In genomic region chr18:50716902-50717301, GRCh38 we compare ENCODE assay signal across 16 cellular contexts.
"Had no signal": no experiment of that assay in that cellular context is flagged by ENCODE, and none has a peak within 500 bp of the region (broad histone marks: within the 10 kb centered on the region; RNA-seq: fewer than 3 reads in every experiment).

No MANE protein-coding gene starts in this region.

- H3K27ac ChIP-seq: gastrocnemius medialis, lower lobe of right lung had no signal

- H3K27me3 ChIP-seq: gastrocnemius medialis had no signal

- H3K36me3 Mint-ChIP-seq: activated CD8-positive, alpha-beta memory T cell treated with anti-CD3 and anti-CD28 coated beads, Interleukin-2, amount 10 ng/mL, durations not matched to agents 7 days and 5 days; activated naive CD8-positive, alpha-beta T cell treated with anti-CD3 and anti-CD28 coated beads for 36 hours had no signal

- H3K4me1 ChIP-seq: gastrocnemius medialis, lower lobe of right lung had no signal

- DNase-seq: activated CD4-positive, alpha-beta T cell treated with anti-CD3 and anti-CD28 coated beads for 1 hour; activated CD4-positive, alpha-beta T cell treated with anti-CD3 and anti-CD28 coated beads, Interleukin-2, amount 50 U/mL, for 48 hours; activated CD8-positive, alpha-beta memory T cell treated with anti-CD3 and anti-CD28 coated beads, Interleukin-2, amount 10 ng/mL, durations not matched to agents 7 days and 5 days; activated effector memory CD4-positive, alpha-beta T cell treated with anti-CD3 and anti-CD28 coated beads, Interleukin-2, amount 50 U/mL, for 16 hours; activated naive CD8-positive, alpha-beta T cell treated with anti-CD3 and anti-CD28 coated beads for 36 hours; activated T-cell treated with anti-CD3 and anti-CD28 coated beads, Interleukin-2, amount 50 U/mL, for 4 hours; gastrocnemius medialis; hippocampal formation; lower lobe of right lung; stimulated activated CD4-positive, alpha-beta T cell treated with anti-CD3 and anti-CD28 coated beads, Interleukin-4, amount 100 ng/mL, for 1 hour; stimulated activated CD8-positive, alpha-beta memory T cell treated with anti-CD3 and anti-CD28 coated beads, Interleukin-4, amount 100 ng/mL, for 48 hours; stimulated activated naive CD8-positive, alpha-beta T cell treated with anti-CD3 and anti-CD28 coated beads, Interleukin-15, Interleukin-2, amounts not matched to agents 100 U/mL and 50 U/mL, for 24 hours; SW 1271 had no signal

- H3K27ac Mint-ChIP-seq: activated CD8-positive, alpha-beta memory T cell treated with anti-CD3 and anti-CD28 coated beads, Interleukin-2, amount 10 ng/mL, durations not matched to agents 7 days and 5 days; activated naive CD8-positive, alpha-beta T cell treated with anti-CD3 and anti-CD28 coated beads for 36 hours; mesothelial cell of epicardium had no signal

- H3K9me3 ChIP-seq: gastrocnemius medialis, lower lobe of right lung had no signal

- H3K4me3 ChIP-seq: gastrocnemius medialis, lower lobe of right lung had no signal

- FAIRE-seq: colon had no signal

- ATAC-seq: activated CD8-positive, alpha-beta memory T cell treated with anti-CD3 and anti-CD28 coated beads, Interleukin-2, amount 10 ng/mL, durations not matched to agents 7 days and 5 days; activated T-cell treated with anti-CD3 and anti-CD28 coated beads, Interleukin-2, amount 50 U/mL, for 4 hours; gastrocnemius medialis; lower lobe of right lung; sciatic nerve; stimulated activated naive CD8-positive, alpha-beta T cell treated with anti-CD3 and anti-CD28 coated beads, Interleukin-15, Interleukin-2, amounts not matched to agents 100 U/mL and 50 U/mL, for 24 hours had no signal

- H3K36me3 ChIP-seq: gastrocnemius medialis, lower lobe of right lung had no signal
